8 cellular contexts compared by ENCODE assay signal in the genomic region with DNA sequence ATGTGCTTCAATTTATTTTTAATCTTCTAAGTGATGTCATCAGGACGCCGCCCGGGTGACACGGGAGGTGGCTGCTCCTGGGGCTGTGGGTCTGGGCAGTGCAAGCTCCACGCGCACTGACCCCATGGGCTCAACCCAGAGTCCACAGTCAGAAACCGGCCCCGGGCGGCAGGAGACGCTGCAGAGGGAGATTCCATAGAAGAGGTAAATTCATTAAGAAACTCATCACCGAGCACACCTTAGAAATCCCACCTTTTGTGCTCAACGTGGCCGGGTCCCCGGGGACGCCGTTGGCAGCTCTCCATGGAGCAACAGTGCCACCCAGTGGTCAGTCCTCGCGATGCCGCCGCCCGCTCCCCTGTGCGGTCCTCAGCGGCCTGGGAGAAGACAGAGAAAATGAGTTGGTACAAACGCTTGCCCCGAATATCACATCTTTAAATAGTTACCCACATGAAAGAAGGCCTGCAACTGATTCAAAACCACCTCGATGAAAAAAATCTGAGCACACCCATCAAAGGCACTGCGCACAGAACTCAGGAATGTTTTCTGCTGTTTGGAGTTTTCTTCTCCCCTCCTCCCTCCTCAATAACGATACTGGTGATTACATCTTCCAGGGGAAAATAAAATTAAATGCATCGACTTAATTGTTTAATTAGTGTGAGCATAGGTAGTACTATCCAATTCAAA.
DNase-seq lines count a peak whose midpoint lies in the region; ATAC-seq and FAIRE-seq lines count a peak whose summit lies in the region.

No MANE protein-coding gene starts in this region.

- FAIRE-seq in endometrium (lab: Jason Lieb, UNC): peak; percentile 39

- peaks cover 4% of the 10 kb centered on the region for H3K27me3 ChIP-seq in CD8-positive, alpha-beta memory T cell (ENCODE audit: insufficient read depth, low read length, poor library complexity, severe bottlenecking)

- CTCF ChIA-PET in CD8-positive, alpha-beta memory T cell (lab: Charles Lee): interaction anchor here (0.9 to 1.6 kb wide), 5 partner anchors 11 to 42 kb away, joined by 3 to 4 read pairs (median 3); no protein-coding TSS in a partner anchor

- ATAC-seq in GM19351 (IDR thresholded peaks at IDR 0.05; ENCODE audit: unreplicated experiment): peak; percentile 94
- ATAC-seq in HG03432 (IDR thresholded peaks at IDR 0.05; ENCODE audit: unreplicated experiment): peak; percentile 97
- peak; percentile 66 to 72 for ATAC-seq in naive B cell (ENCODE audit: low read depth in 2 of 2)
- ATAC-seq in stimulated activated memory B cell treated with anti-CD40 and anti-IgM and Interleukin-4, amounts not matched to agents 10 μg/mL and 1 μg/mL and 100 μg/mL, for 72 hours: peak; percentile 79

- H3K36me3 Mint-ChIP-seq in CD8-positive, alpha-beta memory T cell: no peaks in the 10 kb centered on the region
- H3K36me3 Mint-ChIP-seq in naive B cell: no peaks in the 10 kb centered on the region
- no peaks in the 10 kb centered on the region for H3K36me3 Mint-ChIP-seq in stimulated activated memory B cell treated with anti-CD40 and anti-IgM and Interleukin-4, amounts not matched to agents 10 μg/mL and 1 μg/mL and 100 μg/mL, for 72 hours

- H3K9me3 Mint-ChIP-seq in CD8-positive, alpha-beta memory T cell: no peaks in the 10 kb centered on the region
- H3K9me3 Mint-ChIP-seq in naive B cell: no peaks in the 10 kb centered on the region
- no peaks in the 10 kb centered on the region for H3K9me3 Mint-ChIP-seq in stimulated activated memory B cell treated with anti-CD40 and anti-IgM and Interleukin-4, amounts not matched to agents 10 μg/mL and 1 μg/mL and 100 μg/mL, for 72 hours

- peaks cover 26 to 33% of the 10 kb centered on the region in 2 donors for H3K27me3 Mint-ChIP-seq in CD8-positive, alpha-beta memory T cell
- H3K27me3 Mint-ChIP-seq in naive B cell: peaks cover 24 to 29% (median 27%) of the 10 kb centered on the region in 3 donors
- H3K27me3 Mint-ChIP-seq in stimulated activated memory B cell treated with anti-CD40 and anti-IgM and Interleukin-4, amounts not matched to agents 10 μg/mL and 1 μg/mL and 100 μg/mL, for 72 hours: peaks cover 32% of the 10 kb centered on the region

- DNase-seq in CD8-positive, alpha-beta memory T cell: peak; percentile 36 to 68 (median 49)
- DNase-seq in NCI-H524 treated with DMSO at 0.1 percent for 48 hours (lab: John Stamatoyannopoulos, UW) (peak; percentile 45), naive B cell (peak; percentile 51)
- peak; percentile 93 for DNase-seq in activated CD8-positive, alpha-beta memory T cell treated with anti-CD3 and anti-CD28 coated beads for 24 hours

- H3K27ac Mint-ChIP-seq in CD8-positive, alpha-beta memory T cell: peak overlapping the region in 1 of 8 donors; percentile 71
- H3K27ac Mint-ChIP-seq in naive B cell: peak overlapping the region in 1 of 6 donors; percentile 55
- H3K27ac Mint-ChIP-seq in stimulated activated memory B cell treated with anti-CD40 and anti-IgM and Interleukin-4, amounts not matched to agents 10 μg/mL and 1 μg/mL and 100 μg/mL, for 72 hours: no peak overlapping the region

- no peak overlapping the region for H3K4me3 ChIP-seq in CD8-positive, alpha-beta memory T cell (ENCODE audit: low read length)

- no peaks in the 10 kb centered on the region for H3K9me3 ChIP-seq in CD8-positive, alpha-beta memory T cell (ENCODE audit: low read length)

- H3K4me1 ChIP-seq in CD8-positive, alpha-beta memory T cell (ENCODE audit: insufficient read depth, low read length): no peaks in the 10 kb centered on the region

- no peak overlapping the region for H3K27ac ChIP-seq in CD8-positive, alpha-beta memory T cell (ENCODE audit: low read depth, low read length)

- H3K4me3 Mint-ChIP-seq in CD8-positive, alpha-beta memory T cell: peak overlapping the region in 4 of 7 donors; percentile 12 to 14 (median 12)
- H3K4me3 Mint-ChIP-seq in naive B cell: no peak overlapping the region
- no peak overlapping the region for H3K4me3 Mint-ChIP-seq in stimulated activated memory B cell treated with anti-CD40 and anti-IgM and Interleukin-4, amounts not matched to agents 10 μg/mL and 1 μg/mL and 100 μg/mL, for 72 hours

- no peaks in the 10 kb centered on the region for H3K36me3 ChIP-seq in CD8-positive, alpha-beta memory T cell (ENCODE audit: insufficient read depth, low read length)

- POLR2A ChIA-PET in CD8-positive, alpha-beta memory T cell (lab: Charles Lee): no interaction called here

- H3K4me1 Mint-ChIP-seq in CD8-positive, alpha-beta memory T cell: peaks cover 10 to 15% (median 11%) of the 10 kb centered on the region in 3 donors
- H3K4me1 Mint-ChIP-seq in naive B cell: peaks cover 5 to 7% (median 5%) of the 10 kb centered on the region in 3 donors
- peaks cover 6% of the 10 kb centered on the region for H3K4me1 Mint-ChIP-seq in stimulated activated memory B cell treated with anti-CD40 and anti-IgM and Interleukin-4, amounts not matched to agents 10 μg/mL and 1 μg/mL and 100 μg/mL, for 72 hours

Comparison
In these comparisons a context has a peak if more than half of its experiments do, and no peak if none do; other contexts are left out.
1. H3K4me3 Mint-ChIP-seq: peak in CD8-positive, alpha-beta memory T cell (4 of 7); none in naive B cell (0 of 8) and stimulated activated memory B cell treated with anti-CD40 and anti-IgM and Interleukin-4, amounts not matched to agents 10 μg/mL and 1 μg/mL and 100 μg/mL, for 72 hours (single experiment).
2. Peak in every context shown above with its lines, with median percentiles within 50 percentile points of each other: DNase-seq and ATAC-seq.